Comparison of ENCODE assay signal across 25 cellular contexts in the genomic region with DNA sequence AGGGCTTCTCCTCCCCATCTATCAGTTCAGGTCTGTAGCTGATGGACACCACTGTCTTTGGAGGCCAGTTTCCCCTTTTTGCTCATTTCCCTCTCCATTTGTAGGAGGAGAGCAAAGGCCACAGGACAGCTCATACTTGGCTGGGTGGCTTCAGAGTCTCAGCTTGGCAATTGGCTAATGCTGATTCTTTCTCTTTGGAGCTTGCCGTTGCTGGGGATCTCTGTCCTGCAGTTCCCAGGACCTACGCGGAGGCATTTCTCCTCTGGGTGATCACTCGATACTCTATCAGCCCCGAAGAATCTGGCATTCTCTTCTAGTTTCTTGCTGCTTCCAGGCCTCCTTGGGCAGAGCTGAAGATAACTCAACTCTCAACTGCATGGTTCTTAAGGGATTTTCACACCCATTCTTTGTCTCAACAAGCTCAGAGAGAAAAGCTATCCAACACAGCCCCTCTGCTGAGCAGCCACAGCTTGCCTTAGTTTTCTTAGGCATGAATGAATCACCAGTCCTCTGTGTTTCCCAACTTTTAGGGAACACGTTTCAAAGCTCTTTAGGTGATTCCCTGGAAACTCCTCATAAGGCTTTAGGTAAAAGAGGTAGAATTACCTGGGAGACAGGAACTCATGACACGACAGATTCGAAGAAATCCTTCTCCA. TPM values are rescaled to one million over a fixed set of nuclear protein-coding genes. Genes with fewer than 3 reads are reported as not detected.
DNase-seq lines count a peak whose midpoint lies in the region; ATAC-seq and TF ChIP-seq lines count a peak whose summit lies in the region.
"Had no signal": no experiment of that assay in that cellular context is flagged by ENCODE, and none has a peak within 500 bp of the region (broad histone marks: within the 10 kb centered on the region; RNA-seq: fewer than 3 reads in every experiment).

No MANE protein-coding gene starts in this region.

- H3K27me3 ChIP-seq in HCT116 (ENCODE audit: insufficient read depth, low read length) (no peaks in the 10 kb centered on the region), adipocyte (replicated peaks; ENCODE audit: control insufficient read depth, insufficient read depth, low read length) (no peaks in the 10 kb centered on the region)
- H3K27me3 ChIP-seq: body of pancreas, heart right ventricle had no signal

- DNase-seq in HCT116 (ENCODE audit: low read depth, low spot score) (no peak), adipocyte (ENCODE audit: low read depth) (peak; percentile 11), iris pigment epithelial cell (ENCODE audit: low read depth) (peak; percentile 8), renal cortical epithelial cell (ENCODE audit: low read depth) (peak; percentile 18), iPS-NIHi11 (ENCODE audit: low spot score) (no peak), HPDE6-E6E7 (ENCODE audit: extremely low spot score) (no peak), Calu3 (no peak)
- DNase-seq: activated CD4-positive, alpha-beta T cell treated with anti-CD3 and anti-CD28 coated beads for 4 hours; activated CD8-positive, alpha-beta memory T cell treated with anti-CD3 and anti-CD28 coated beads, Interleukin-2, amount 10 ng/mL, durations not matched to agents 7 days and 5 days; activated naive CD8-positive, alpha-beta T cell treated with anti-CD3 and anti-CD28 coated beads, Interleukin-2, amount 10 ng/mL, durations not matched to agents 7 days and 5 days; body of pancreas; CD8-positive, alpha-beta T cell; DMS79; H9; heart right ventricle; NCI-H146; NCI-H748 treated with DMSO at 0.1 percent for 48 hours; SIG-M5; T-helper 1 cell had no signal

- H3K4me1 ChIP-seq in HCT116 (ENCODE audit: control insufficient read depth in 1 of 2, insufficient read depth in 2 of 2, low read length in 2 of 2) = no peaks in the 10 kb centered on the region
- H3K4me1 ChIP-seq in adipocyte (ENCODE audit: control insufficient read depth, insufficient read depth, low read length) = peaks cover 17% of the 10 kb centered on the region
- H3K4me1 ChIP-seq: body of pancreas had no signal

- peak overlapping the region; percentile 54 for H2AFZ ChIP-seq in HCT116 (ENCODE audit: low read depth, low read length, poor library complexity, severe bottlenecking)

- H3K4me1 Mint-ChIP-seq in Calu3 (ENCODE audit: low read depth, unreplicated experiment) = no peaks in the 10 kb centered on the region
- H3K4me1 Mint-ChIP-seq: activated naive CD8-positive, alpha-beta T cell treated with anti-CD3 and anti-CD28 coated beads, Interleukin-2, amount 10 ng/mL, durations not matched to agents 7 days and 5 days; activated T-helper 17 cell treated with anti-CD3 and anti-CD28 coated beads, Interleukin-2, amount 50 U/mL, for 72 hours had no signal

- H3K27me3 Mint-ChIP-seq in Calu3 (ENCODE audit: unreplicated experiment) = no peaks in the 10 kb centered on the region

- no peaks in the 10 kb centered on the region for H4K20me1 ChIP-seq in HCT116 (ENCODE audit: insufficient read depth)

- H3K4me3 Mint-ChIP-seq in Calu3 (ENCODE audit: low read depth, unreplicated experiment) = no peak overlapping the region
- H3K4me3 Mint-ChIP-seq: activated CD8-positive, alpha-beta memory T cell treated with anti-CD3 and anti-CD28 coated beads, Interleukin-2, amount 10 ng/mL, durations not matched to agents 7 days and 5 days; activated naive CD8-positive, alpha-beta T cell treated with anti-CD3 and anti-CD28 coated beads, Interleukin-2, amount 10 ng/mL, durations not matched to agents 7 days and 5 days; activated T-helper 17 cell treated with anti-CD3 and anti-CD28 coated beads, Interleukin-2, amount 50 U/mL, for 72 hours; CD8-positive, alpha-beta T cell; H9; memory B cell; natural killer cell treated with Interleukin-12 subunit alpha and Interleukin-12 subunit beta and Interleukin-15 and Interleukin-18, amount 100 ng/mL, for 72 hours; stimulated activated effector memory CD8-positive, alpha-beta T cell treated with anti-CD3 and anti-CD28 coated beads, Interleukin-12 subunit alpha, Interleukin-12 subunit beta, amount 100 ng/mL, for 72 hours had no signal

- no peak overlapping the region for H3K27ac ChIP-seq in HCT116 (ENCODE audit: low read depth, low read length)
- H3K27ac ChIP-seq: body of pancreas, heart right ventricle had no signal

- ATAC-seq in HCT116 (no peak), HG02678 (IDR thresholded peaks at IDR 0.05; ENCODE audit: unreplicated experiment) (no peak)
- ATAC-seq: activated CD8-positive, alpha-beta memory T cell treated with anti-CD3 and anti-CD28 coated beads, Interleukin-2, amount 10 ng/mL, durations not matched to agents 7 days and 5 days; activated T-helper 17 cell treated with anti-CD3 and anti-CD28 coated beads, Interleukin-2, amount 50 U/mL, for 72 hours; body of pancreas; CD8-positive, alpha-beta T cell; GM12878; heart right ventricle; natural killer cell treated with Interleukin-12 subunit alpha and Interleukin-12 subunit beta and Interleukin-15 and Interleukin-18, amount 100 ng/mL, for 72 hours; stimulated activated effector memory CD8-positive, alpha-beta T cell treated with anti-CD3 and anti-CD28 coated beads, Interleukin-12 subunit alpha, Interleukin-12 subunit beta, amount 100 ng/mL, for 72 hours had no signal

- no peak overlapping the region for H3K4me2 ChIP-seq in HCT116 (ENCODE audit: low read length)

- H3K27ac Mint-ChIP-seq in Calu3 (ENCODE audit: unreplicated experiment) = no peak overlapping the region
- H3K27ac Mint-ChIP-seq: activated CD8-positive, alpha-beta memory T cell treated with anti-CD3 and anti-CD28 coated beads, Interleukin-2, amount 10 ng/mL, durations not matched to agents 7 days and 5 days; activated naive CD8-positive, alpha-beta T cell treated with anti-CD3 and anti-CD28 coated beads, Interleukin-2, amount 10 ng/mL, durations not matched to agents 7 days and 5 days; activated T-helper 17 cell treated with anti-CD3 and anti-CD28 coated beads, Interleukin-2, amount 50 U/mL, for 72 hours; CD8-positive, alpha-beta T cell; H9; memory B cell; natural killer cell treated with Interleukin-12 subunit alpha and Interleukin-12 subunit beta and Interleukin-15 and Interleukin-18, amount 100 ng/mL, for 72 hours; stimulated activated effector memory CD8-positive, alpha-beta T cell treated with anti-CD3 and anti-CD28 coated beads, Interleukin-12 subunit alpha, Interleukin-12 subunit beta, amount 100 ng/mL, for 72 hours had no signal

- H3K4me3 ChIP-seq in HCT116 (replicated peaks in 1 of 2; ENCODE audit: low read depth in 1 of 2, low read length in 2 of 2) = no peak overlapping the region
- H3K4me3 ChIP-seq in adipocyte (ENCODE audit: low read length) = peak overlapping the region; percentile 66
- H3K4me3 ChIP-seq: body of pancreas, GM12878, heart right ventricle had no signal

- BruUV-seq in HCT116 (replicated peaks; lab: Mats Ljungman, UMichigan) (no TSS peak), Calu3 (replicated peaks; lab: Mats Ljungman, UMichigan) (no TSS peak)

- intact Hi-C loops in HCT116 (cut with micrococcal nuclease) (no loop called here), Calu3 (cut with micrococcal nuclease; ENCODE audit: unreplicated experiment) (no loop called here)

- CTCF ChIA-PET in HCT116 (lab: Charles Lee) = no interaction called here
- CTCF ChIA-PET in Calu3 (lab: Charles Lee) = interaction anchor here (0.6 kb wide), 1 partner anchor 35 kb away, joined by 5 read pairs; no protein-coding TSS in a partner anchor

- H3K9me3 ChIP-seq in HCT116 (ENCODE audit: control insufficient read depth in 1 of 2, insufficient read depth in 1 of 2, low read depth in 1 of 2, low read length in 2 of 2) = no peaks in the 10 kb centered on the region
- no peaks in the 10 kb centered on the region for H3K9me3 ChIP-seq in adipocyte (ENCODE audit: control insufficient read depth, low read length)
- H3K9me3 ChIP-seq: body of pancreas, heart right ventricle had no signal

- no peak for TF ChIP-seq CTCF in HCT116 (IDR thresholded peaks at IDR 0.05 in 2 of 3, conservative IDR thresholded peaks at IDR 0.05 in 1 of 3; ENCODE audit: borderline replicate concordance in 1 of 3, insufficient read depth in 1 of 3, low read depth in 2 of 3, low read length in 2 of 3)
- no peak for TF ChIP-seq CTCF in Calu3 (IDR thresholded peaks at IDR 0.05; ENCODE audit: unreplicated experiment)

- H3K9ac ChIP-seq in HCT116 (ENCODE audit: low read length) = no peak overlapping the region
- peak overlapping the region; percentile 79 for H3K9ac ChIP-seq in adipocyte (ENCODE audit: low read length)

- H3K9me2 ChIP-seq in HCT116 (ENCODE audit: insufficient read depth) = no peaks in the 10 kb centered on the region

- no peak for TF ChIP-seq RAD21 in HCT116 (IDR thresholded peaks at IDR 0.05; ENCODE audit: low read depth)

- peaks cover 5% of the 10 kb centered on the region for H3K36me3 Mint-ChIP-seq in Calu3 (ENCODE audit: insufficient read depth, unreplicated experiment)
- H3K36me3 Mint-ChIP-seq: activated CD8-positive, alpha-beta memory T cell treated with anti-CD3 and anti-CD28 coated beads, Interleukin-2, amount 10 ng/mL, durations not matched to agents 7 days and 5 days; activated naive CD8-positive, alpha-beta T cell treated with anti-CD3 and anti-CD28 coated beads, Interleukin-2, amount 10 ng/mL, durations not matched to agents 7 days and 5 days; CD8-positive, alpha-beta T cell; memory B cell; natural killer cell treated with Interleukin-12 subunit alpha and Interleukin-12 subunit beta and Interleukin-15 and Interleukin-18, amount 100 ng/mL, for 72 hours; stimulated activated effector memory CD8-positive, alpha-beta T cell treated with anti-CD3 and anti-CD28 coated beads, Interleukin-12 subunit alpha, Interleukin-12 subunit beta, amount 100 ng/mL, for 72 hours had no signal

- H3K79me2 ChIP-seq in HCT116 (ENCODE audit: insufficient read depth, low read length) = no peaks in the 10 kb centered on the region

- TF ChIP-seq POLR2A in HCT116 (IDR thresholded peaks at IDR 0.05; ENCODE audit: borderline replicate concordance, extremely low read depth, insufficient read depth, insufficient read length) = no peak

- POLR2A ChIA-PET in HCT116 (lab: Charles Lee) = interaction anchor here (0.9 kb wide), 1 partner anchor 16 kb away, joined by 3 read pairs; no protein-coding TSS in a partner anchor

- no peaks in the 10 kb centered on the region for H3K9me3 Mint-ChIP-seq in Calu3 (ENCODE audit: low read depth, unreplicated experiment)
- H3K9me3 Mint-ChIP-seq: activated naive CD8-positive, alpha-beta T cell treated with anti-CD3 and anti-CD28 coated beads, Interleukin-2, amount 10 ng/mL, durations not matched to agents 7 days and 5 days; activated T-helper 17 cell treated with anti-CD3 and anti-CD28 coated beads, Interleukin-2, amount 50 U/mL, for 72 hours; CD8-positive, alpha-beta T cell; H9; memory B cell; natural killer cell treated with Interleukin-12 subunit alpha and Interleukin-12 subunit beta and Interleukin-15 and Interleukin-18, amount 100 ng/mL, for 72 hours; stimulated activated effector memory CD8-positive, alpha-beta T cell treated with anti-CD3 and anti-CD28 coated beads, Interleukin-12 subunit alpha, Interleukin-12 subunit beta, amount 100 ng/mL, for 72 hours had no signal

- H3K36me3 ChIP-seq in HCT116 (ENCODE audit: control insufficient read depth in 1 of 2, insufficient read depth in 2 of 2, low read length in 2 of 2) = no peaks in the 10 kb centered on the region
- H3K36me3 ChIP-seq in adipocyte (ENCODE audit: control insufficient read depth, insufficient read depth, low read length, severe bottlenecking) = no peaks in the 10 kb centered on the region
- H3K36me3 ChIP-seq: heart right ventricle had no signal

- RAD21 ChIA-PET in HCT116 (lab: Charles Lee; ENCODE audit: low non-redundant PET in 1 of 2, low total read pairs in 2 of 2, uncharacterized antibody in 2 of 2, unreplicated experiment in 2 of 2) = no interaction called here

RNA-seq across cellular contexts. Expression of a gene that starts 19.2 kb away (rescaled TPM):
- total RNA-seq in HCT116 (2021; ENCODE audit: unreplicated experiment) (127 TPM), renal cortical epithelial cell (71.0 and 169 TPM in 2 replicates), Calu3 (2022) (96.2 and 115 TPM in 2 replicates)
- polyA plus RNA-seq in HCT116 (2012) = 85.0 and 88.0 TPM in 2 replicates

RNA-seq across cellular contexts. Expression of a gene that starts 57.3 kb away (rescaled TPM):
- total RNA-seq in HCT116 (2021; ENCODE audit: unreplicated experiment) = 0.20 TPM
- 0.03 TPM in 1 of 2 replicates, not detected in the other for polyA plus RNA-seq in HCT116 (2012)
- total RNA-seq in renal cortical epithelial cell = 0.17 TPM in 1 of 2 replicates, not detected in the other
- total RNA-seq in Calu3 (2022) = not detected in 2 replicates
- polyA plus RNA-seq: heart right ventricle had no signal

RNA-seq across cellular contexts. Expression of a gene that starts 57.4 kb away (rescaled TPM):
- total RNA-seq in HCT116 (2021; ENCODE audit: unreplicated experiment) = 39.0 TPM
- polyA plus RNA-seq in HCT116 (2012) = 18.8 and 20.9 TPM in 2 replicates
- total RNA-seq in renal cortical epithelial cell = 10.4 and 16.9 TPM in 2 replicates
- total RNA-seq in Calu3 (2022) = 13.3 and 16.1 TPM in 2 replicates

Comparison
In these comparisons a context has a peak if more than half of its experiments do, and no peak if none do; other contexts are left out.
1. DNase-seq: peak in adipocyte (single experiment), iris pigment epithelial cell (single experiment) and renal cortical epithelial cell (single experiment); none in HCT116 (single experiment), iPS-NIHi11 (single experiment), HPDE6-E6E7 (single experiment) and Calu3 (single experiment).